ENCODE assay signal across 12 cellular contexts in genomic region chr3:36362973-36363372, GRCh38. TPM values are rescaled to one million over a fixed set of nuclear protein-coding genes. Genes with fewer than 3 reads are reported as not detected.
DNase-seq lines count a peak whose midpoint lies in the region; ATAC-seq, FAIRE-seq and TF ChIP-seq lines count a peak whose summit lies in the region.
"Had no signal": no experiment of that assay in that cellular context is flagged by ENCODE, and none has a peak within 500 bp of the region (broad histone marks: within the 10 kb centered on the region; RNA-seq: fewer than 3 reads in every experiment).

No MANE protein-coding gene starts in this region.

- H3K27ac Mint-ChIP-seq in astrocyte (ENCODE audit: unreplicated experiment): peak overlapping the region; percentile 94
- H3K27ac Mint-ChIP-seq: immature natural killer cell had no signal

- FAIRE-seq in astrocyte (lab: Jason Lieb, UNC): no peak
- FAIRE-seq: GM12892 had no signal

- H3K4me1 Mint-ChIP-seq in astrocyte (ENCODE audit: low read depth, unreplicated experiment): peaks cover 25% of the 10 kb centered on the region

- H3K4me1 ChIP-seq in HUES48 (ENCODE audit: control insufficient read depth, insufficient read depth, low read length) (peaks cover 29% of the 10 kb centered on the region), astrocyte (ENCODE audit: insufficient read depth, low read length) (peaks cover 16% of the 10 kb centered on the region), heart left ventricle (no peaks in the 10 kb centered on the region), ascending aorta (no peaks in the 10 kb centered on the region)
- H3K4me1 ChIP-seq: psoas muscle had no signal

- no peak for TF ChIP-seq POLR2A in heart left ventricle (IDR thresholded peaks at IDR 0.05)

- H2AFZ ChIP-seq in astrocyte (ENCODE audit: low read depth, low read length): no peak overlapping the region

- no peak overlapping the region for H3K4me3 Mint-ChIP-seq in astrocyte (ENCODE audit: unreplicated experiment)
- H3K4me3 Mint-ChIP-seq: immature natural killer cell had no signal

- H3K27ac ChIP-seq in HUES48 (ENCODE audit: low read depth, low read length): peak overlapping the region; percentile 90
- H3K27ac ChIP-seq in astrocyte (ENCODE audit: low read depth, low read length): peak overlapping the region; percentile 67
- no peak overlapping the region for H3K27ac ChIP-seq in heart left ventricle
- no peak overlapping the region for H3K27ac ChIP-seq in ascending aorta
- H3K27ac ChIP-seq: BLaER1, psoas muscle had no signal

- no peak overlapping the region for H3K9ac ChIP-seq in HUES48 (ENCODE audit: low read depth, low read length)
- no peak overlapping the region for H3K9ac ChIP-seq in astrocyte (ENCODE audit: low read length)
- H3K9ac ChIP-seq: BLaER1 had no signal

- no peaks in the 10 kb centered on the region for H3K9me3 Mint-ChIP-seq in astrocyte (ENCODE audit: unreplicated experiment)

- intact Hi-C loops in heart left ventricle (cut with DNase I) (no loop called here), ascending aorta (cut with DNase I) (no loop called here)

- no peaks in the 10 kb centered on the region for H3K36me3 Mint-ChIP-seq in astrocyte (ENCODE audit: low read depth, unreplicated experiment)
- H3K36me3 Mint-ChIP-seq: immature natural killer cell had no signal

- ATAC-seq in heart left ventricle (no peak), GM18511 (IDR thresholded peaks at IDR 0.05; ENCODE audit: unreplicated experiment) (no peak)
- ATAC-seq: psoas muscle had no signal

- H3K27me3 ChIP-seq in HUES48 (ENCODE audit: control insufficient read depth, insufficient read depth, low read length) (no peaks in the 10 kb centered on the region), astrocyte (ENCODE audit: insufficient read depth, low read length) (no peaks in the 10 kb centered on the region), heart left ventricle (no peaks in the 10 kb centered on the region), ascending aorta (no peaks in the 10 kb centered on the region)
- H3K27me3 ChIP-seq: BLaER1 had no signal

- peak overlapping the region; percentile 68 for H3K4me2 ChIP-seq in astrocyte (ENCODE audit: low read length)
- H3K4me2 ChIP-seq: BLaER1 had no signal

- WGBS in heart left ventricle, 4 donors: 47 to 71% (median 62%) methylated on average over 2 of the region's 2 CpGs

- H3K9me3 ChIP-seq in HUES48 (ENCODE audit: control insufficient read depth, insufficient read depth, low read length): 0 out of 2 replicates have a peak, but pooled peaks cover 2% of the 10 kb centered on the region
- no peaks in the 10 kb centered on the region for H3K9me3 ChIP-seq in astrocyte (ENCODE audit: insufficient read depth, low read depth, low read length)
- H3K9me3 ChIP-seq in heart left ventricle: peaks cover 0 to 13% (median 0%) of the 10 kb centered on the region in 12 donors
- no peaks in the 10 kb centered on the region for H3K9me3 ChIP-seq in ascending aorta
- H3K9me3 ChIP-seq: BLaER1 had no signal

- no peaks in the 10 kb centered on the region for H3K79me2 ChIP-seq in astrocyte (ENCODE audit: insufficient read depth, low read length)

- H3K27me3 Mint-ChIP-seq in astrocyte (ENCODE audit: low read depth, unreplicated experiment): no peaks in the 10 kb centered on the region

- H4K20me1 ChIP-seq in astrocyte (ENCODE audit: insufficient read depth, low read length): no peaks in the 10 kb centered on the region
- H4K20me1 ChIP-seq: BLaER1 had no signal

- peak; percentile 16 for DNase-seq in AG09319 (ENCODE audit: extremely low read depth, low read depth)
- DNase-seq in astrocyte (ENCODE audit: low read depth): peak; percentile 72
- DNase-seq in iris pigment epithelial cell (ENCODE audit: low read depth): peak; percentile 56
- DNase-seq in activated naive CD4-positive, alpha-beta T cell treated with Interleukin-2 at 50 U/mL for 16 hours: no peak
- DNase-seq in heart left ventricle: no peak
- no peak for DNase-seq in ascending aorta (ENCODE audit: low spot score in 2 of 2)
- DNase-seq: immature natural killer cell, psoas muscle had no signal

- TF ChIP-seq CTCF in AG09319 (IDR thresholded peaks at IDR 0.05; ENCODE audit: low read depth, low read length) (no peak), astrocyte (IDR thresholded peaks at IDR 0.05; ENCODE audit: insufficient read depth, low read depth, low read length) (no peak), heart left ventricle (IDR thresholded peaks at IDR 0.05) (no peak), ascending aorta (IDR thresholded peaks at IDR 0.05) (no peak)

- H3K36me3 ChIP-seq in HUES48 (ENCODE audit: control insufficient read depth, insufficient read depth, low read length): no peaks in the 10 kb centered on the region
- no peaks in the 10 kb centered on the region for H3K36me3 ChIP-seq in astrocyte (ENCODE audit: insufficient read depth, low read length)
- H3K36me3 ChIP-seq in heart left ventricle: no peaks in the 10 kb centered on the region
- H3K36me3 ChIP-seq in ascending aorta: no peaks in the 10 kb centered on the region
- H3K36me3 ChIP-seq: BLaER1 had no signal

- H3K4me3 ChIP-seq in HUES48 (ENCODE audit: low read depth, low read length): no peak overlapping the region
- peak overlapping the region; percentile 6 for H3K4me3 ChIP-seq in astrocyte (ENCODE audit: insufficient read depth, low read depth, low read length)
- no peak overlapping the region for H3K4me3 ChIP-seq in heart left ventricle
- H3K4me3 ChIP-seq in ascending aorta: no peak overlapping the region
- H3K4me3 ChIP-seq: BLaER1, psoas muscle had no signal

RNA-seq across cellular contexts. Expression of gene STAC, which starts 17.3 kb away (rescaled TPM):
- 7.1 and 9.4 TPM in 2 replicates for total RNA-seq in astrocyte
- total RNA-seq in heart left ventricle: 1 to 10 TPM in 2 of 9 donors, under 1 TPM in 6, not detected in 1; 0.22 to 1.3 (median 0.52) TPM
- under 1 TPM; 0.11 to 0.19 TPM for polyA plus RNA-seq in heart left ventricle
- total RNA-seq in ascending aorta: 16.0 TPM
- polyA plus RNA-seq: immature natural killer cell had no signal

Comparison
In these comparisons a context has a peak if more than half of its experiments do, and no peak if none do; other contexts are left out.
1. DNase-seq: peak in AG09319 (single experiment), astrocyte (single experiment) and iris pigment epithelial cell (single experiment); none in activated naive CD4-positive, alpha-beta T cell treated with Interleukin-2 at 50 U/mL for 16 hours (single experiment), heart left ventricle (0 of 5) and ascending aorta (0 of 2).
2. H3K27ac ChIP-seq: peak in HUES48 (single experiment) and astrocyte (single experiment); none in heart left ventricle (0 of 12) and ascending aorta (0 of 2).